In the genomic region with DNA sequence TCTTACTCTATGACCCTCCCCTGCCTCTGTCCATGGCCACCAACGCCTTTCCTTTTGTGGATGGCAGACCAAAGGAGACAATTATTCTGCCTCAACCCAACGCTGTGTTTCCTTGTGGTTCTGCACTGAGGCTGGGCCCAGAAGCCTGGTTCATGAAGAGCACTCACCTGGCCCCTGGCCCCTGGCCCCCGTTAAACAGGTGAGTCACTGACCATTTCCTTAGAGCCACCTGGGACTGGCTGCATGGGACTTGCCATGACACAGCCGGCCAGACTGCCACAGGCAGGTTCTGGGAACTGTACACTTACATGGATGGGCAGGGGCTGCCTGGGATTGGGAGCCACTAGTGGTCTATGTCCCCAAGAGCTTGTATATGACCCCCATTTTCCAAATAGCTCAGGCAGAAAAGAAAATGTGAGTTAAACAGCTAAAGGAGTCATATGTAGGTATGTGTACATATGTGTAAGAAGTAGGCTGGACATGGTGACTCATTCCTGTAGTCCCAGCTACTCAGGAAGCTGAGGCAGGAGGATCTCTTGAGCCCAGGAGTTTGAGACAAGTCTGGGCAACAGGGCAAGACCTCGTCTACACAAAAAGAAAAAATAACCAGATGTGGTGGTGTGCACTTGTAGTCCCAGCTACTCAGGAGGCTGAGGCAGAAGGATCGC, we compare ENCODE assay signal across 18 cellular contexts.
A peak's percentile ranks its signal among the peaks of the same experiment; 100 is the strongest.
DNase-seq lines count a peak whose midpoint lies in the region; ATAC-seq and TF ChIP-seq lines count a peak whose summit lies in the region.
"Had no signal": no experiment of that assay in that cellular context is flagged by ENCODE, and none has a peak within 500 bp of the region (broad histone marks: within the 10 kb centered on the region; RNA-seq: fewer than 3 reads in every experiment).

No MANE protein-coding gene starts in this region.

- peaks cover 1% of the 10 kb centered on the region for H3K9me3 ChIP-seq in RWPE2 (ENCODE audit: severe bottlenecking)
- H3K9me3 ChIP-seq in hepatocyte (ENCODE audit: low read depth), result no peaks in the 10 kb centered on the region
- no peaks in the 10 kb centered on the region for H3K9me3 ChIP-seq in smooth muscle cell (replicated peaks; ENCODE audit: low read depth)
- H3K9me3 ChIP-seq: heart right ventricle, prostate gland, tibial artery had no signal

- WGBS in hepatocyte (ENCODE audit: low lambda C conversion rate, missing lambda C conversion rate), result 93% methylated on average over 6 of the region's 6 CpGs
- WGBS in smooth muscle cell (ENCODE audit: low lambda C conversion rate), result 82% methylated on average over 6 of the region's 6 CpGs

- H2AFZ ChIP-seq in hepatocyte, result no peak overlapping the region
- H2AFZ ChIP-seq in smooth muscle cell (ENCODE audit: low read depth), result no peak overlapping the region
- H2AFZ ChIP-seq: PC-9 had no signal

- H3K4me2 ChIP-seq in hepatocyte (no peak overlapping the region), smooth muscle cell (no peak overlapping the region)
- H3K4me2 ChIP-seq: PC-9 had no signal

- no peaks in the 10 kb centered on the region for H3K36me3 ChIP-seq in RWPE2 (ENCODE audit: low read depth)
- no peaks in the 10 kb centered on the region for H3K36me3 ChIP-seq in hepatocyte (replicated peaks; ENCODE audit: insufficient read depth, low read depth)
- H3K36me3 ChIP-seq in smooth muscle cell (ENCODE audit: low read depth), result no peaks in the 10 kb centered on the region
- H3K36me3 ChIP-seq: heart right ventricle, prostate gland, tibial artery, WERI-Rb-1 had no signal

- peak; percentile 87 for ATAC-seq in RWPE2 (ENCODE audit: low read depth)
- ATAC-seq in stimulated activated naive CD8-positive, alpha-beta T cell treated with anti-CD3 and anti-CD28 coated beads, Interleukin-15, Interleukin-2, amounts not matched to agents 100 U/mL and 50 U/mL, for 24 hours, result peak; percentile 45
- ATAC-seq: heart right ventricle, left lobe of liver had no signal

- H3K27ac ChIP-seq in RWPE2 (ENCODE audit: poor library complexity, severe bottlenecking), result peak overlapping the region; percentile 40
- H3K27ac ChIP-seq in hepatocyte, result no peak overlapping the region
- H3K27ac ChIP-seq in smooth muscle cell (ENCODE audit: low read depth), result no peak overlapping the region
- H3K27ac ChIP-seq: heart right ventricle, PC-9, prostate gland, tibial artery, WERI-Rb-1 had no signal

- H3K4me3 ChIP-seq in RWPE2 (ENCODE audit: severe bottlenecking) (no peak overlapping the region), hepatocyte (no peak overlapping the region), smooth muscle cell (no peak overlapping the region)
- H3K4me3 ChIP-seq: heart right ventricle, PC-9, prostate gland, tibial artery had no signal

- H4K20me1 ChIP-seq in hepatocyte (ENCODE audit: insufficient read depth, poor library complexity, severe bottlenecking), result no peaks in the 10 kb centered on the region
- H4K20me1 ChIP-seq in smooth muscle cell (ENCODE audit: low read depth), result no peaks in the 10 kb centered on the region

- peak; percentile 38 for DNase-seq in stimulated activated CD4-positive, alpha-beta T cell treated with anti-CD3 and anti-CD28 coated beads, Interleukin-15, amount 100 ng/mL, for 24 hours
- no peak for DNase-seq in stimulated activated CD4-positive, alpha-beta T cell treated with anti-CD3 and anti-CD28 coated beads, Interleukin-2, amount 100 ng/mL, for 48 hours
- no peak for DNase-seq in RWPE2 (ENCODE audit: low spot score)
- DNase-seq in dermis blood vessel endothelial cell, result peak; percentile 36
- DNase-seq in stimulated activated naive CD8-positive, alpha-beta T cell treated with anti-CD3 and anti-CD28 coated beads, Interleukin-15, Interleukin-2, amounts not matched to agents 100 U/mL and 50 U/mL, for 24 hours, result no peak
- no peak for DNase-seq in GM19240 (ENCODE audit: insufficient read length, low spot score)
- no peak for DNase-seq in hepatocyte (ENCODE audit: low spot score)
- no peak for DNase-seq in smooth muscle cell (lab: John Stamatoyannopoulos, UW; ENCODE audit: unreplicated experiment)
- DNase-seq: activated T-cell treated with anti-CD3 and anti-CD28 coated beads, Interleukin-2, amount 50 U/mL, for 1 hour; DMS153; heart right ventricle; KG1; NCI-H524 treated with DMSO at 0.1 percent for 48 hours; PC-9; tibial artery; WERI-Rb-1 had no signal

- peaks cover 11% of the 10 kb centered on the region for H3F3A ChIP-seq in smooth muscle cell (ENCODE audit: low read depth)

- no peaks in the 10 kb centered on the region for H3K79me2 ChIP-seq in hepatocyte
- H3K79me2 ChIP-seq in smooth muscle cell (ENCODE audit: low read depth), result no peaks in the 10 kb centered on the region

- H3K4me1 ChIP-seq in RWPE2 (ENCODE audit: insufficient read depth, poor library complexity, severe bottlenecking) (peaks cover 39% of the 10 kb centered on the region), hepatocyte (ENCODE audit: insufficient read depth) (no peaks in the 10 kb centered on the region), smooth muscle cell (ENCODE audit: low read depth) (peaks cover 6% of the 10 kb centered on the region)
- H3K4me1 ChIP-seq: heart right ventricle, prostate gland had no signal

- H3K9me2 ChIP-seq in hepatocyte (replicated peaks; ENCODE audit: insufficient read depth), result no peaks in the 10 kb centered on the region

- TF ChIP-seq CTCF in RWPE2 (IDR thresholded peaks at IDR 0.05; ENCODE audit: poor library complexity, severe bottlenecking) (no peak), hepatocyte (IDR thresholded peaks at IDR 0.05; ENCODE audit: poor library complexity) (no peak), smooth muscle cell (IDR thresholded peaks at IDR 0.05; ENCODE audit: borderline replicate concordance, insufficient read depth, poor library complexity, severe bottlenecking) (no peak)

- no peaks in the 10 kb centered on the region for H3K27me3 ChIP-seq in RWPE2 (ENCODE audit: insufficient read depth, poor library complexity, severe bottlenecking)
- no peaks in the 10 kb centered on the region for H3K27me3 ChIP-seq in hepatocyte
- H3K27me3 ChIP-seq in smooth muscle cell (ENCODE audit: low read depth), result no peaks in the 10 kb centered on the region
- H3K27me3 ChIP-seq: heart right ventricle, tibial artery had no signal

- no peak overlapping the region for H3K9ac ChIP-seq in smooth muscle cell (ENCODE audit: low read depth)

Comparison
In these comparisons a context has a peak if more than half of its experiments do, and no peak if none do; other contexts are left out.
1. DNase-seq: peak in stimulated activated CD4-positive, alpha-beta T cell treated with anti-CD3 and anti-CD28 coated beads, Interleukin-15, amount 100 ng/mL, for 24 hours (single experiment) and dermis blood vessel endothelial cell (single experiment); none in stimulated activated CD4-positive, alpha-beta T cell treated with anti-CD3 and anti-CD28 coated beads, Interleukin-2, amount 100 ng/mL, for 48 hours (0 of 2), RWPE2 (single experiment), stimulated activated naive CD8-positive, alpha-beta T cell treated with anti-CD3 and anti-CD28 coated beads, Interleukin-15, Interleukin-2, amounts not matched to agents 100 U/mL and 50 U/mL, for 24 hours (single experiment), GM19240 (single experiment), hepatocyte (single experiment) and smooth muscle cell (single experiment).